Comparison of ENCODE assay signal across 8 cellular contexts in genomic region chr3:88003115-88003755, GRCh38. TPM values are rescaled to one million over a fixed set of nuclear protein-coding genes. Genes with fewer than 3 reads are reported as not detected.
DNase-seq lines count a peak whose midpoint lies in the region; ATAC-seq and TF ChIP-seq lines count a peak whose summit lies in the region.

No MANE protein-coding gene starts in this region.

- no peak overlapping the region for H3K27ac Mint-ChIP-seq in WTC11
- no peak overlapping the region for H3K27ac Mint-ChIP-seq in stimulated activated effector memory CD8-positive, alpha-beta T cell treated with anti-CD3 and anti-CD28 coated beads, Interleukin-12 subunit alpha, Interleukin-12 subunit beta, amount 100 ng/mL, for 72 hours

- DNase-seq in AG09309 (ENCODE audit: low read depth) (no peak), GM06990 (ENCODE audit: extremely low read depth, insufficient read length) (no peak), WTC11 (ENCODE audit: low spot score) (no peak), iPS DF 4.7 (ENCODE audit: extremely low read depth, low spot score) (peak; percentile 33), tibial artery (no peak), middle frontal gyrus (ENCODE audit: extremely low spot score, low spot score) (no peak)
- no peak for DNase-seq in stimulated activated effector memory CD8-positive, alpha-beta T cell treated with anti-CD3 and anti-CD28 coated beads, Interleukin-12 subunit alpha, Interleukin-12 subunit beta, amount 100 ng/mL, for 72 hours (ENCODE audit: low spot score in 2 of 2)

- H3K36me3 Mint-ChIP-seq in WTC11: no peaks in the 10 kb centered on the region
- no peaks in the 10 kb centered on the region for H3K36me3 Mint-ChIP-seq in stimulated activated effector memory CD8-positive, alpha-beta T cell treated with anti-CD3 and anti-CD28 coated beads, Interleukin-12 subunit alpha, Interleukin-12 subunit beta, amount 100 ng/mL, for 72 hours

- intact Hi-C loops in tibial artery (cut with DNase I; ENCODE audit: low total_unique reads): no loop called here

- CTCF ChIA-PET in WTC11 (lab: Charles Lee): interaction anchor here (0.8 to 1.0 kb wide), 2 partner anchors 102 to 653 kb away, joined by 3 to 9 read pairs; no protein-coding TSS in a partner anchor

- H3K9me3 Mint-ChIP-seq in WTC11: no peaks in the 10 kb centered on the region
- H3K9me3 Mint-ChIP-seq in stimulated activated effector memory CD8-positive, alpha-beta T cell treated with anti-CD3 and anti-CD28 coated beads, Interleukin-12 subunit alpha, Interleukin-12 subunit beta, amount 100 ng/mL, for 72 hours: no peaks in the 10 kb centered on the region

- POLR2A ChIA-PET in WTC11 (lab: Charles Lee): no interaction called here

- no peak overlapping the region for H3K27ac ChIP-seq in tibial artery

- H3K4me3 Mint-ChIP-seq in WTC11: no peak overlapping the region
- no peak overlapping the region for H3K4me3 Mint-ChIP-seq in stimulated activated effector memory CD8-positive, alpha-beta T cell treated with anti-CD3 and anti-CD28 coated beads, Interleukin-12 subunit alpha, Interleukin-12 subunit beta, amount 100 ng/mL, for 72 hours

- H3K9me3 ChIP-seq in tibial artery: no peaks in the 10 kb centered on the region

- H3K36me3 ChIP-seq in GM06990 (ENCODE audit: control insufficient read depth, insufficient read depth, low read length) (no peaks in the 10 kb centered on the region), tibial artery (no peaks in the 10 kb centered on the region)

- H3K27me3 ChIP-seq in GM06990 (replicated peaks; ENCODE audit: control insufficient read depth, insufficient read depth, low read length): no peaks in the 10 kb centered on the region
- H3K27me3 ChIP-seq in tibial artery: no peaks in the 10 kb centered on the region

- H3K4me1 Mint-ChIP-seq in WTC11: peaks cover 3% of the 10 kb centered on the region; the same call in 1 of the 2 replicates
- H3K4me1 Mint-ChIP-seq in stimulated activated effector memory CD8-positive, alpha-beta T cell treated with anti-CD3 and anti-CD28 coated beads, Interleukin-12 subunit alpha, Interleukin-12 subunit beta, amount 100 ng/mL, for 72 hours: peaks cover under 1% of the 10 kb centered on the region

- no peak for ATAC-seq in WTC11
- no peak for ATAC-seq in stimulated activated effector memory CD8-positive, alpha-beta T cell treated with anti-CD3 and anti-CD28 coated beads, Interleukin-12 subunit alpha, Interleukin-12 subunit beta, amount 100 ng/mL, for 72 hours

- H3K4me3 ChIP-seq in AG09309 (ENCODE audit: control insufficient read depth, low read depth, low read length) (no peak overlapping the region), GM06990 (replicated peaks; ENCODE audit: low read depth, low read length) (no peak overlapping the region), tibial artery (no peak overlapping the region)

- H3K4me1 ChIP-seq in tibial artery: no peaks in the 10 kb centered on the region

- H3K27me3 Mint-ChIP-seq in WTC11 (ENCODE audit: low read depth): no peaks in the 10 kb centered on the region

- TF ChIP-seq CTCF in AG09309 (IDR thresholded peaks at IDR 0.05; ENCODE audit: control insufficient read depth, insufficient read depth, low read depth, low read length, missing control alignments): peak; percentile 73
- TF ChIP-seq CTCF in GM06990 (IDR thresholded peaks at IDR 0.05; ENCODE audit: insufficient read depth, low read length, poor library complexity, severe bottlenecking): peak; percentile 60
- TF ChIP-seq CTCF in LNCAP (IDR thresholded peaks at IDR 0.05): peak; percentile 81
- peak; percentile 56 for TF ChIP-seq CTCF in WTC11 (IDR thresholded peaks at IDR 0.05)
- peak; percentile 55 to 63 for TF ChIP-seq CTCF in tibial artery (IDR thresholded peaks at IDR 0.05)

TF ChIP-seq in WTC11, 78 proteins besides CTCF, POLR2A, EP300 and RAD21:
- TF ChIP-seq ZBTB21 (CRISPR knock-in tag; IDR thresholded peaks at IDR 0.05; ENCODE audit: borderline replicate concordance): no peak
- TF ChIP-seq SMAD3 (CRISPR knock-in tag; IDR thresholded peaks at IDR 0.05; ENCODE audit: borderline replicate concordance): no peak
- TF ChIP-seq ZNF232 (CRISPR knock-in tag; IDR thresholded peaks at IDR 0.05): no peak
- TF ChIP-seq ZNF121 (CRISPR knock-in tag; IDR thresholded peaks at IDR 0.05): no peak

RNA-seq across cellular contexts. Expression of gene CGGBP1, which starts 55.6 kb away (rescaled TPM):
- 57.6 to 61.3 TPM (median 60.7 TPM) in 3 replicates for total RNA-seq in WTC11 (2021)

RNA-seq across cellular contexts. Expression of gene ZNF654, which starts 55.8 kb away (rescaled TPM):
- 7.0 to 10.0 TPM (median 8.3 TPM) in 3 replicates for total RNA-seq in WTC11 (2021)
